9 cellular contexts compared by ENCODE assay signal in genomic region chr17:43579570-43580140, GRCh38. TPM values are rescaled to one million over a fixed set of nuclear protein-coding genes. Genes with fewer than 3 reads are reported as not detected.
DNase-seq lines count a peak whose midpoint lies in the region; ATAC-seq and TF ChIP-seq lines count a peak whose summit lies in the region.
"Had no signal": no experiment of that assay in that cellular context is flagged by ENCODE, and none has a peak within 500 bp of the region (broad histone marks: within the 10 kb centered on the region; RNA-seq: fewer than 3 reads in every experiment).

No MANE protein-coding gene starts in this region.

- H3K4me3 ChIP-seq in AG10803 (ENCODE audit: low read length): no peak overlapping the region
- no peak overlapping the region for H3K4me3 ChIP-seq in HFF-Myc (replicated peaks; ENCODE audit: low read depth, low read length)
- no peak overlapping the region for H3K4me3 ChIP-seq in adipocyte (ENCODE audit: low read length)
- H3K4me3 ChIP-seq in CD8-positive, alpha-beta T cell (ENCODE audit: low read depth, low read length): no peak overlapping the region

- no peak for ATAC-seq in CD8-positive, alpha-beta T cell

- TF ChIP-seq CTCF in AG10803 (conservative IDR thresholded peaks at IDR 0.05; ENCODE audit: low read length) (no peak), HFF-Myc (IDR thresholded peaks at IDR 0.05; ENCODE audit: low read depth, low read length, missing control alignments) (no peak)
- TF ChIP-seq CTCF in CD8-positive, alpha-beta T cell (IDR thresholded peaks at IDR 0.05): no peak

- H3K36me3 ChIP-seq in adipocyte (ENCODE audit: control insufficient read depth, insufficient read depth, low read length, severe bottlenecking): no peaks in the 10 kb centered on the region
- H3K36me3 ChIP-seq in CD8-positive, alpha-beta T cell (ENCODE audit: insufficient read depth, low read length): no peaks in the 10 kb centered on the region
- H3K36me3 ChIP-seq: neutrophil had no signal

- peaks cover 14% of the 10 kb centered on the region for H3K4me1 Mint-ChIP-seq in CD8-positive, alpha-beta T cell (ENCODE audit: low read depth)

- no peaks in the 10 kb centered on the region for H3K36me3 Mint-ChIP-seq in CD8-positive, alpha-beta T cell

- DNase-seq in AG10803 (ENCODE audit: low read depth) (peak; percentile 92), HFF-Myc (ENCODE audit: extremely low read depth, low read depth) (peak; percentile 52), adipocyte (ENCODE audit: low read depth) (peak; percentile 55), kidney glomerular epithelial cell (lab: John Stamatoyannopoulos, UW) (peak; percentile 96), cerebellar nuclear complex (lab: John Stamatoyannopoulos, UW) (no peak), hypothalamus (lab: John Stamatoyannopoulos, UW) (no peak), NCI-H526 (lab: John Stamatoyannopoulos, UW) (no peak)
- no peak for DNase-seq in CD8-positive, alpha-beta T cell

- no peaks in the 10 kb centered on the region for H3K9me3 ChIP-seq in adipocyte (ENCODE audit: control insufficient read depth, low read length)
- no peaks in the 10 kb centered on the region for H3K9me3 ChIP-seq in CD8-positive, alpha-beta T cell (ENCODE audit: low read length)
- H3K9me3 ChIP-seq: neutrophil had no signal

- H3K27ac ChIP-seq in CD8-positive, alpha-beta T cell (ENCODE audit: low read depth, low read length): no peak overlapping the region
- H3K27ac ChIP-seq: neutrophil had no signal

- no peak overlapping the region for H3K4me3 Mint-ChIP-seq in CD8-positive, alpha-beta T cell

- no peak overlapping the region for H3K9ac ChIP-seq in adipocyte (ENCODE audit: low read length)

- no peak overlapping the region for H3K27ac Mint-ChIP-seq in CD8-positive, alpha-beta T cell

- H3K4me1 ChIP-seq in adipocyte (ENCODE audit: control insufficient read depth, insufficient read depth, low read length): peaks cover 34% of the 10 kb centered on the region
- peaks cover 14% of the 10 kb centered on the region for H3K4me1 ChIP-seq in CD8-positive, alpha-beta T cell (ENCODE audit: insufficient read depth, low read length)

- peaks cover 8% of the 10 kb centered on the region for H3K27me3 Mint-ChIP-seq in CD8-positive, alpha-beta T cell (ENCODE audit: low read depth)

- CTCF ChIA-PET in CD8-positive, alpha-beta T cell (lab: Charles Lee): interaction anchor here (1.1 to 1.3 kb wide), 5 partner anchors 7 to 181 kb away, joined by 3 to 6 read pairs (median 3); no protein-coding TSS in a partner anchor

- intact Hi-C loops in CD8-positive, alpha-beta T cell (cut with DNase I, micrococcal nuclease): no loop called here

- H3K9me3 Mint-ChIP-seq in CD8-positive, alpha-beta T cell: no peaks in the 10 kb centered on the region

- POLR2A ChIA-PET in CD8-positive, alpha-beta T cell (lab: Charles Lee): interaction anchor here (0.6 to 1.7 kb wide), 3 partner anchors 26 to 596 kb away, joined by 3 to 6 read pairs (median 5); no protein-coding TSS in a partner anchor

- peaks cover 7% of the 10 kb centered on the region for H3K27me3 ChIP-seq in adipocyte (replicated peaks; ENCODE audit: control insufficient read depth, insufficient read depth, low read length)
- H3K27me3 ChIP-seq in CD8-positive, alpha-beta T cell (ENCODE audit: insufficient read depth, low read length): no peaks in the 10 kb centered on the region

RNA-seq across cellular contexts. Expression of gene ETV4, which starts 33.5 kb away (rescaled TPM):
- not detected for total RNA-seq in CD8-positive, alpha-beta T cell

Comparison
In these comparisons a context has a peak if more than half of its experiments do, and no peak if none do; other contexts are left out.
1. DNase-seq: peak in AG10803 (single experiment), HFF-Myc (single experiment), adipocyte (single experiment) and kidney glomerular epithelial cell (single experiment); none in cerebellar nuclear complex (0 of 2), hypothalamus (0 of 51), NCI-H526 (0 of 2) and CD8-positive, alpha-beta T cell (0 of 7).